22 cellular contexts compared by ENCODE assay signal in the genomic region with DNA sequence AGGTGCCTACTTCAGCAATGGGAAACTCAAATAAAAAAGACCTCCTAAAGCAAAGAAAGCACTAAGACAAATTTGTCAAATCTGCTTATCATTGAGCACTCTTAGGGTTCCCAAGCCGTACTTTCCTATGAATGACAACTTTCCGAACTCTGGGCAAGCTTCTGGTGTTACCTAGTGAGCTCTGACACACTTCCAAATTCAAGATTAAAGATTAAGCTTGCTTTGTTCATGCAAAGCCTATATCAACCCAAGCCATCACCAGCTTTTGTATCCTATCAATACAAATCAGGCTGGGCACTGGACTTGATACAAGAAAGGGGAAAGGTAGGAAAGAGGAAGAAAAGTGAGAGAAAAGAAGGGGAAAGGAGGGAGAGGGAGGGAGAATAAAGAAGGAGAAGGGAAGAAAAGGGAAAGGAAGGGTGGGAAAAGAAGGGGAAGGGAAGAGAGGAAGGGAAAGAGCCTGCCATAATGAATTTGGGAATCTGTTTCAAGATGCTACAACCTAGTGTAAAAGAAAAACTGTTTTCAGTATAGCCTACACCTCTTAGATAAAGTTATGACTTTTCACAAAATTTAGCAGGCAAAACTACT.
"Had no signal": no experiment of that assay in that cellular context is flagged by ENCODE, and none has a peak within 500 bp of the region (broad histone marks: within the 10 kb centered on the region; RNA-seq: fewer than 3 reads in every experiment).

No MANE protein-coding gene starts in this region.

- DNase-seq: dorsolateral prefrontal cortex; effector CD4-positive, alpha-beta T cell; gastrocnemius medialis; head of caudate nucleus; stimulated activated CD4-positive, alpha-beta T cell treated with anti-CD3 and anti-CD28 coated beads, Interleukin-12 subunit alpha, Interleukin-12 subunit beta, amount 100 ng/mL, for 4 hours; stimulated activated CD4-positive, alpha-beta T cell treated with anti-CD3 and anti-CD28 coated beads, Interleukin-2, amount 100 ng/mL, for 24 hours; stimulated activated CD4-positive, alpha-beta T cell treated with anti-CD3 and anti-CD28 coated beads, Interleukin-4, amount 100 ng/mL, for 24 hours; stimulated activated naive CD8-positive, alpha-beta T cell treated with anti-CD3 and anti-CD28 coated beads, Interleukin-15, Interleukin-2, amounts not matched to agents 100 U/mL and 50 U/mL, for 24 hours; substantia nigra; testis; tibial artery had no signal

- H3K9ac ChIP-seq: neural progenitor cell, parathyroid adenoma had no signal

- H3K9me3 Mint-ChIP-seq: memory B cell; nephron; neural progenitor cell; stimulated activated memory B cell treated with anti-CD40 and anti-IgM and Interleukin-4, amounts not matched to agents 10 μg/mL and 1 μg/mL and 100 μg/mL, for 72 hours; type B pancreatic cell had no signal

- H2AFZ ChIP-seq: neural progenitor cell, parathyroid adenoma had no signal

- H3K27me3 Mint-ChIP-seq: memory B cell; progenitor cell of endocrine pancreas; stimulated activated memory B cell treated with anti-CD40 and anti-IgM and Interleukin-4, amounts not matched to agents 10 μg/mL and 1 μg/mL and 100 μg/mL, for 72 hours; type B pancreatic cell had no signal

- H3K79me2 ChIP-seq: parathyroid adenoma had no signal

- H3K4me1 Mint-ChIP-seq: neural progenitor cell had no signal

- H3K4me3 ChIP-seq: dorsolateral prefrontal cortex, gastrocnemius medialis, lung, neural progenitor cell, smooth muscle cell, testis, tibial artery had no signal

- H3K4me2 ChIP-seq: neural progenitor cell, smooth muscle cell had no signal

- FAIRE-seq: keratinocyte had no signal

- H3K4me1 ChIP-seq: gastrocnemius medialis, neural progenitor cell, parathyroid adenoma, testis, tibial artery had no signal

- H3K27me3 ChIP-seq: dorsolateral prefrontal cortex, gastrocnemius medialis, neural progenitor cell, testis, tibial artery had no signal

- H3K27ac Mint-ChIP-seq: memory B cell; nephron; neural progenitor cell; progenitor cell of endocrine pancreas; stimulated activated memory B cell treated with anti-CD40 and anti-IgM and Interleukin-4, amounts not matched to agents 10 μg/mL and 1 μg/mL and 100 μg/mL, for 72 hours; type B pancreatic cell had no signal

- H3K27ac ChIP-seq: dorsolateral prefrontal cortex, gastrocnemius medialis, neural progenitor cell, parathyroid adenoma, testis, tibial artery had no signal

- H3K4me3 Mint-ChIP-seq: memory B cell; nephron; neural progenitor cell; stimulated activated memory B cell treated with anti-CD40 and anti-IgM and Interleukin-4, amounts not matched to agents 10 μg/mL and 1 μg/mL and 100 μg/mL, for 72 hours; type B pancreatic cell had no signal

- H3K9me3 ChIP-seq: gastrocnemius medialis, testis, tibial artery had no signal

- ATAC-seq: gastrocnemius medialis; sciatic nerve; stimulated activated memory B cell treated with anti-CD40 and anti-IgM and Interleukin-4, amounts not matched to agents 10 μg/mL and 1 μg/mL and 100 μg/mL, for 72 hours; stimulated activated naive CD8-positive, alpha-beta T cell treated with anti-CD3 and anti-CD28 coated beads, Interleukin-15, Interleukin-2, amounts not matched to agents 100 U/mL and 50 U/mL, for 24 hours had no signal
